In the genomic region with DNA sequence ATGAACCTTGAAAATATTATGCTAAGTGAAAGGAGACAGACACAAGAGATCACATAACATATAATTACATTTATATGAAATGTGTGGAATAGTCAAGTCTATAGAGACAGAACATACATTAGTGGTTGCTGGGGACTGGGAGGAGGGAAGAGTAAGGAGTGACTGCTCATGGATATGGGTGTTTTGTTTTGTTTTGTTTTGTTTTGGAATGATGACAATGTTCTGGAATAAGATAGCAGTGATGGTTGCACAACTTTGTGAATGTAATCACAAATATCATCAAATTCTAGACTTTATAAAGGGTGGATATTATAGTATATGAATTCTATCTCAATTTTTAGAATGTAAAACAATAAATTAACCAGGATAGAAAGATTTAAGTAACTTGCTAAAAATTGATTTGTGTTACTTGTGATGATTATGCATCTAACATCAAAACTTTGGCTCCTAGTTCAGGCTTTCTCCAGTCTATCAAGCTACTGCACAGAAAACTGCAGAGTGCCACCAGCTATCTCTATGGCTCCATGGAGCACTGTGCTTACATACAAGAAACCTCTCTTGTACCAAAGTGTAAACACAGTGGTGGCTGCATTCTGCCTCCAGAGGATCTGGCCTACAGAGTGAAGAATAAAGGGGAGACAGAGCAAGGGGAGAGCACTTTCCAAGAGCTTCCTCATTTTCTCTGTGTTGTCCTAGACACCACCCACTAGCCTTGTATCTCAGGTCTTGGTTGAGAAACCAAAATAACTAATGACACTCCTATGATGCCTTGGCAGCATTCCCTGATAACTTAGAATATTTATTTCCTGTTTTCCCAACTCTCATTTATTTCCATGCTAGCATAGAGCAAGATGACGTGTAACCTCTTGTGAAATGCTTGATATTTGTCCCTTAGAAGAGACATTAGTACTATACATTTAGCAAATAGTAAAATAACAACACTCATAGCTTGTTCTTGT, we compare ENCODE assay signal across 12 cellular contexts. TPM values are rescaled to one million over a fixed set of nuclear protein-coding genes. Genes with fewer than 3 reads are reported as not detected.
DNase-seq lines count a peak whose midpoint lies in the region; ATAC-seq, FAIRE-seq and TF ChIP-seq lines count a peak whose summit lies in the region.
"Had no signal": no experiment of that assay in that cellular context is flagged by ENCODE, and none has a peak within 500 bp of the region (broad histone marks: within the 10 kb centered on the region; RNA-seq: fewer than 3 reads in every experiment).

No MANE protein-coding gene starts in this region.

- H3K9ac ChIP-seq in liver (ENCODE audit: low read depth in 1 of 2, low read length in 2 of 2) (no peak overlapping the region), HepG2 (ENCODE audit: insufficient read depth, low read depth, low read length) (no peak overlapping the region)

- no peak for ATAC-seq in HepG2
- peak; percentile 72 for ATAC-seq in aorta (ENCODE audit: low FRiP score)
- no peak for ATAC-seq in GM21528 (IDR thresholded peaks at IDR 0.05; ENCODE audit: low FRiP score, unreplicated experiment)
- no peak for ATAC-seq in T-cell (replicated peaks in 1 of 4)

- H3K4me1 ChIP-seq in liver (ENCODE audit: control insufficient read depth in 4 of 4, insufficient read depth in 4 of 4, low read length in 3 of 4) (peaks cover 2 to 21% (median 12%) of the 10 kb centered on the region in 4 donors), HepG2 (ENCODE audit: insufficient read depth, low read length) (peaks cover 15% of the 10 kb centered on the region), esophagus squamous epithelium (peaks cover 16 to 41% (median 38%) of the 10 kb centered on the region in 3 donors), aorta (ENCODE audit: control insufficient read depth in 1 of 2, insufficient read depth in 2 of 2, low read length in 2 of 2) (peaks cover 0 to 5% of the 10 kb centered on the region in 2 donors)

- CTCF ChIA-PET in HepG2 (lab: Yijun Ruan, JAX; ENCODE audit: low intra/inter-chr PET ratio, low total read pairs): no interaction called here
- CTCF ChIA-PET in T-cell (lab: Charles Lee): no interaction called here

- FAIRE-seq in HepG2 (lab: Jason Lieb, UNC): no peak

- H3K9me3 ChIP-seq in liver (ENCODE audit: control insufficient read depth in 4 of 4, low read length in 3 of 4) (no peaks in the 10 kb centered on the region), HepG2 (ENCODE audit: low read length) (no peaks in the 10 kb centered on the region), esophagus squamous epithelium (no peaks in the 10 kb centered on the region), aorta (ENCODE audit: control insufficient read depth, low read length) (no peaks in the 10 kb centered on the region)

- H3K27ac Mint-ChIP-seq in T-cell: no peak overlapping the region
- H3K27ac Mint-ChIP-seq: activated naive CD8-positive, alpha-beta T cell; memory B cell; T-helper 2 cell treated with Interferon-gamma antibody and Interleukin-4, amounts not matched to agents 5 μg/mL and 100 μg/mL, for 36 hours had no signal

- H3K79me2 ChIP-seq in HepG2 (ENCODE audit: insufficient read depth, low read length): no peaks in the 10 kb centered on the region

- no peaks in the 10 kb centered on the region for H3K4me1 Mint-ChIP-seq in T-cell
- H3K4me1 Mint-ChIP-seq: memory B cell had no signal

- TF ChIP-seq POLR2A in HepG2 (IDR thresholded peaks at IDR 0.05; ENCODE audit: insufficient read depth in 1 of 2, low read depth in 2 of 2, low read length in 2 of 2) (no peak), esophagus squamous epithelium (IDR thresholded peaks at IDR 0.05) (no peak)

- intact Hi-C loops in HepG2 (cut with micrococcal nuclease; ENCODE audit: unreplicated experiment): no loop called here
- intact Hi-C loops in esophagus squamous epithelium (cut with DNase I): no loop called here
- intact Hi-C loops in aorta (cut with DNase I): loop anchor here (2.0 to 5.0 kb wide), 3 partner anchors 57 to 85 kb away; a partner anchor contains a TSS

- no peaks in the 10 kb centered on the region for H3K27me3 Mint-ChIP-seq in T-cell
- H3K27me3 Mint-ChIP-seq: activated naive CD8-positive, alpha-beta T cell; memory B cell had no signal

- no TSS peak for BruUV-seq in HepG2 (replicated peaks; lab: Mats Ljungman, UMichigan)

- DNase-seq in HepG2 (ENCODE audit: low spot score): no peak
- DNase-seq in esophagus squamous epithelium (lab: John Stamatoyannopoulos, UW): no peak
- DNase-seq in myocyte (ENCODE audit: low read depth): peak; percentile 80
- DNase-seq in aorta: no peak
- DNase-seq in T-cell: no peak
- DNase-seq in NK-92 treated with Interleukin-12 subunit alpha and Interleukin-12 subunit beta, amount 100 ng/mL, for 24 hours (lab: John Stamatoyannopoulos, UW): no peak
- DNase-seq: 8988T had no signal

- H2AFZ ChIP-seq in HepG2 (ENCODE audit: low read length): no peak overlapping the region

- no peaks in the 10 kb centered on the region for H3K36me3 Mint-ChIP-seq in T-cell

- H3K27me3 ChIP-seq in liver (ENCODE audit: control insufficient read depth in 4 of 4, insufficient read depth in 4 of 4, low read length in 3 of 4) (no peaks in the 10 kb centered on the region), HepG2 (ENCODE audit: control insufficient read depth in 1 of 2, insufficient read depth in 2 of 2, low read length in 2 of 2) (no peaks in the 10 kb centered on the region), esophagus squamous epithelium (no peaks in the 10 kb centered on the region), aorta (ENCODE audit: control insufficient read depth in 1 of 2, insufficient read depth in 2 of 2, low read length in 1 of 2) (no peaks in the 10 kb centered on the region)

- no peak overlapping the region for H3K4me3 Mint-ChIP-seq in T-cell
- H3K4me3 Mint-ChIP-seq: activated naive CD8-positive, alpha-beta T cell; memory B cell; T-helper 2 cell treated with Interferon-gamma antibody and Interleukin-4, amounts not matched to agents 5 μg/mL and 100 μg/mL, for 36 hours had no signal

- H3K36me3 ChIP-seq in liver (ENCODE audit: control insufficient read depth in 4 of 4, insufficient read depth in 3 of 4, low read depth in 1 of 4, low read length in 3 of 4) (no peaks in the 10 kb centered on the region), HepG2 (replicated peaks in 1 of 2; ENCODE audit: control insufficient read depth in 1 of 2, insufficient read depth in 2 of 2, low read length in 2 of 2) (no peaks in the 10 kb centered on the region), esophagus squamous epithelium (no peaks in the 10 kb centered on the region), aorta (ENCODE audit: control insufficient read depth in 1 of 2, insufficient read depth in 2 of 2, low read length in 1 of 2) (no peaks in the 10 kb centered on the region)

- H3K4me2 ChIP-seq in HepG2 (ENCODE audit: low read depth, low read length): no peak overlapping the region

- H3K27ac ChIP-seq in liver (ENCODE audit: low read depth in 1 of 2, low read length in 2 of 2) (peak overlapping the region; percentile 91 to 96), HepG2 (ENCODE audit: extremely low read length, insufficient read depth, low read length) (no peak overlapping the region), esophagus squamous epithelium (peak overlapping the region; percentile 77 to 91 (median 86)), aorta (ENCODE audit: low read depth in 1 of 2, low read length in 2 of 2) (peak overlapping the region; percentile 72 to 97)

- in situ Hi-C loops in HepG2 (cut with HindIII; ENCODE audit: extremely low pct_ligation_motif_present, low pct_unique_long_range_greater_than_20kb): no loop called here

- POLR2A ChIA-PET in HepG2 (lab: Yijun Ruan, JAX): no interaction called here
- POLR2A ChIA-PET in T-cell (lab: Charles Lee): no interaction called here

- 17% methylated on average over 1 of the region's 1 CpG for WGBS in liver
- WGBS in HepG2 (ENCODE audit: low lambda C conversion rate): 100% methylated on average over 1 of the region's 1 CpG
- 8 to 38% methylated on average over 1 of the region's 1 CpG for WGBS in esophagus squamous epithelium, 2 donors
- 18 to 38% methylated on average over 1 of the region's 1 CpG for WGBS in aorta, 2 donors

- peak; percentile 25 to 30 for TF ChIP-seq RAD21 in liver (IDR thresholded peaks at IDR 0.05)
- no peak for TF ChIP-seq RAD21 in HepG2 (CRISPR knock-in tag; IDR thresholded peaks at IDR 0.05)

- H4K20me1 ChIP-seq in HepG2 (ENCODE audit: insufficient read depth, low read length): no peaks in the 10 kb centered on the region; the same call in 1 of the 2 replicates

- no peak for TF ChIP-seq CTCF in liver (IDR thresholded peaks at IDR 0.05; ENCODE audit: low read depth, low read length, missing input control)
- TF ChIP-seq CTCF in HepG2 (CRISPR knock-in tag; IDR thresholded peaks at IDR 0.05): no peak
- no peak for TF ChIP-seq CTCF in esophagus squamous epithelium (IDR thresholded peaks at IDR 0.05)

- H3K9me3 Mint-ChIP-seq in T-cell: peaks cover 3 to 4% (median 4%) of the 10 kb centered on the region in 3 donors

- TF ChIP-seq EP300 in HepG2 (IDR thresholded peaks at IDR 0.05; ENCODE audit: low read depth in 2 of 2, low read length in 2 of 2): no peak
- no peak for TF ChIP-seq EP300 in HepG2 (CRISPR knock-in tag; IDR thresholded peaks at IDR 0.05; ENCODE audit: borderline replicate concordance)

- H3K4me3 ChIP-seq in liver (ENCODE audit: low read depth in 1 of 3, low read length in 3 of 3): no peak overlapping the region
- no peak overlapping the region for H3K4me3 ChIP-seq in HepG2 (replicated peaks in 1 of 3; ENCODE audit: insufficient read depth in 1 of 3, low read depth in 2 of 3, low read length in 3 of 3)
- H3K4me3 ChIP-seq in esophagus squamous epithelium: no peak overlapping the region
- H3K4me3 ChIP-seq in aorta (ENCODE audit: low read length in 2 of 2): no peak overlapping the region

RNA-seq across cellular contexts. Expression of a gene that starts 57.1 kb away (rescaled TPM):
- total RNA-seq in liver: 10 to 100 TPM; 22.6 to 42.9 TPM
- polyA plus RNA-seq in liver: 10 to 100 TPM in 1 of 2 donors, 1 to 10 TPM in 1; 9.7 to 21.9 TPM
- 21.5 and 23.6 TPM in 2 replicates for total RNA-seq in HepG2 (2016; rRNA removed; fragmentation: Illumina TruSeq; extraction: Trizol)
- total RNA-seq in HepG2 (2016; cell fraction: cytosol; rRNA removed; fragmentation: Illumina TruSeq; extraction: Trizol; ENCODE audit: low read depth): 6.9 and 8.0 TPM in 2 replicates
- 21.0 and 22.1 TPM in 2 replicates for total RNA-seq in HepG2 (2016; cell fraction: insoluble cytoplasmic fraction; rRNA removed; fragmentation: Illumina TruSeq; extraction: Trizol)
- total RNA-seq in HepG2 (2016; cell fraction: membrane; rRNA removed; fragmentation: Illumina TruSeq; extraction: Trizol): 7.5 and 8.6 TPM in 2 replicates
- total RNA-seq in HepG2 (2016; cell fraction: nucleus; rRNA removed; fragmentation: Illumina TruSeq; extraction: Trizol): 47.1 and 49.2 TPM in 2 replicates
- polyA plus RNA-seq in HepG2 (2011; rRNA removed): 8.4 and 8.7 TPM in 2 replicates
- polyA plus RNA-seq in HepG2 (2011; cell fraction: cytosol; rRNA removed): 4.0 and 4.6 TPM in 2 replicates
- polyA plus RNA-seq in HepG2 (2011; cell fraction: nucleus; rRNA removed): 16.3 and 16.8 TPM in 2 replicates
- polyA plus RNA-seq in HepG2 (2012): 8.4 and 12.0 TPM in 2 replicates
- polyA plus RNA-seq in HepG2 (2016; cell fraction: cytosol; fragmentation: Illumina TruSeq; extraction: Trizol; ENCODE audit: low read depth): 0.75 and 0.92 TPM in 2 replicates
- 17.4 and 18.0 TPM in 2 replicates for polyA plus RNA-seq in HepG2 (2016; cell fraction: insoluble cytoplasmic fraction; fragmentation: Illumina TruSeq; extraction: Trizol; ENCODE audit: low read depth)
- polyA plus RNA-seq in HepG2 (2016; cell fraction: membrane; fragmentation: Illumina TruSeq; extraction: Trizol; ENCODE audit: low read depth): 2.9 and 3.1 TPM in 2 replicates
- polyA plus RNA-seq in HepG2 (2016; cell fraction: nucleus; fragmentation: Illumina TruSeq; extraction: Trizol; ENCODE audit: insufficient read depth, low read depth): 34.5 and 36.8 TPM in 2 replicates
- 27.7 and 69.1 TPM in 2 replicates for polyA minus RNA-seq in HepG2 (2011; rRNA and poly(A)+ RNA removed; ENCODE audit: low replicate concordance)
- polyA minus RNA-seq in HepG2 (2011; cell fraction: cytosol; rRNA and poly(A)+ RNA removed): 12.6 and 13.0 TPM in 2 replicates
- 99.5 and 104 TPM in 2 replicates for polyA minus RNA-seq in HepG2 (2011; cell fraction: nucleus; rRNA and poly(A)+ RNA removed)
- total RNA-seq in esophagus squamous epithelium: 10 to 100 TPM in 3 of 4 donors, 1 to 10 TPM in 1; 5.6 to 37.8 (median 19.2) TPM
- total RNA-seq in myocyte: 53.8 and 55.5 TPM in 2 replicates
- 19.5 TPM for polyA plus RNA-seq in myocyte (2012)
- total RNA-seq in aorta: 100 to 1,000 TPM; 166 to 175 TPM
- 10 to 100 TPM; 25.9 to 58.4 TPM for polyA plus RNA-seq in aorta
- total RNA-seq in T-cell: 10 to 100 TPM in 1 of 5 donors, 1 to 10 TPM in 4; 2.0 to 12.1 (median 3.9) TPM

Comparison
In these comparisons a context has a peak if more than half of its experiments do, and no peak if none do; other contexts are left out.
1. intact Hi-C loops: an anchor here in aorta (2.0 to 5.0 kb wide); none called in HepG2 and esophagus squamous epithelium.